In the genomic region with DNA sequence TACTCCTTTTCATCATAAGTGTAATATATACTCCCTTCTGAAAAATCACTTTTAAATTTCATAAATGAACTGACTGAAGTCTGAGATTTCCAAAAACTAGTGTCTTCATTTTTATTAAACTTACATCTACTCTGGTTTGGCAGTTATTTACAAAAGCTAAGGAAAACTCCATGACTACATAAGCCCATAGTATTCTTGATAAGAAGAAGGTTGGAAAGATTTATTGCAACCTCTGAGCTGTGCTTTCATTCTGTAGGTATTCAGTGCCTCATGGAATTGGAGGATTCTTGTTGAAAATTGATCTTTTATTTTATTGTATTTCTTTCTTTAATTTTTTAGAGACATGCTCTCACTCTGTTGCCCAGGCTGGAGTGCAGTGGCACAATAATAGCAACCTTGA, we compare ENCODE assay signal across 31 cellular contexts.
"Had no signal": no experiment of that assay in that cellular context is flagged by ENCODE, and none has a peak within 500 bp of the region (broad histone marks: within the 10 kb centered on the region; RNA-seq: fewer than 3 reads in every experiment).

No MANE protein-coding gene starts in this region.

- H3K4me1 Mint-ChIP-seq: activated B cell treated with CpG ODN at 0.5 μM for 24 hours had no signal

- H3K4me3 ChIP-seq: adrenal gland, ascending aorta, breast epithelium, cardiac muscle cell, colonic mucosa had no signal

- H3K27me3 ChIP-seq: adrenal gland, ascending aorta, breast epithelium, cardiac muscle cell, colonic mucosa had no signal

- H3K27me3 Mint-ChIP-seq: activated CD8-positive, alpha-beta T cell treated with anti-CD3 and anti-CD28 coated beads for 36 hours; activated naive CD8-positive, alpha-beta T cell treated with anti-CD3 and anti-CD28 coated beads, Interleukin-2, amount 50 U/mL, for 24 hours; activated T-helper 17 cell treated with anti-CD3 and anti-CD28 coated beads, Interleukin-2, amount 50 U/mL, for 72 hours; brain; T-helper 17 cell had no signal

- H3K9me3 ChIP-seq: adrenal gland, ascending aorta, breast epithelium, colonic mucosa had no signal

- H3K4me1 ChIP-seq: breast epithelium had no signal

- DNase-seq: activated B cell treated with CpG ODN at 0.5 μM for 24 hours; activated CD4-positive, alpha-beta T cell treated with anti-CD3 and anti-CD28 coated beads for 48 hours; activated CD4-positive, alpha-beta T cell treated with anti-CD3 and anti-CD28 coated beads, Interleukin-2, amount 50 U/mL, for 1 hour; activated CD4-positive, alpha-beta T cell treated with anti-CD3 and anti-CD28 coated beads, Interleukin-2, amount 50 U/mL, for 48 hours; activated CD8-positive, alpha-beta memory T cell treated with anti-CD3 and anti-CD28 coated beads for 24 hours; activated CD8-positive, alpha-beta T cell treated with anti-CD3 and anti-CD28 coated beads for 36 hours; activated effector memory CD4-positive, alpha-beta T cell treated with Interleukin-2 at 50 U/mL for 16 hours; activated gamma-delta T cell treated with Interleukin-2 at 50 U/mL for 16 hours; activated naive CD4-positive, alpha-beta T cell treated with Interleukin-2 at 50 U/mL for 16 hours; activated naive CD8-positive, alpha-beta T cell treated with anti-CD3 and anti-CD28 coated beads, Interleukin-2, amount 50 U/mL, for 24 hours; activated T-cell treated with anti-CD3 and anti-CD28 coated beads, Interleukin-2, amount 50 U/mL, for 4 hours; adrenal gland; central memory CD4-positive, alpha-beta T cell; cerebellar nuclear complex; colonic mucosa; effector CD8-positive, alpha-beta T cell; foreskin fibroblast; head of caudate nucleus; T-helper 1 cell; T-helper 17 cell; T1000; WERI-Rb-1 had no signal

- H3K9me3 Mint-ChIP-seq: activated B cell treated with CpG ODN at 0.5 μM for 24 hours; activated CD8-positive, alpha-beta T cell treated with anti-CD3 and anti-CD28 coated beads for 36 hours; activated naive CD8-positive, alpha-beta T cell treated with anti-CD3 and anti-CD28 coated beads, Interleukin-2, amount 50 U/mL, for 24 hours; activated T-cell treated with anti-CD3 and anti-CD28 coated beads, Interleukin-2, amount 50 U/mL, for 4 hours; activated T-helper 17 cell treated with anti-CD3 and anti-CD28 coated beads, Interleukin-2, amount 50 U/mL, for 72 hours; T-helper 2 cell treated with Interferon-gamma antibody and Interleukin-4, amounts not matched to agents 5 μg/mL and 100 μg/mL, for 36 hours had no signal

- H3K4me3 Mint-ChIP-seq: activated B cell treated with CpG ODN at 0.5 μM for 24 hours; activated CD8-positive, alpha-beta T cell treated with anti-CD3 and anti-CD28 coated beads for 36 hours; activated naive CD8-positive, alpha-beta T cell treated with anti-CD3 and anti-CD28 coated beads, Interleukin-2, amount 50 U/mL, for 24 hours; activated T-cell treated with anti-CD3 and anti-CD28 coated beads, Interleukin-2, amount 50 U/mL, for 4 hours; activated T-helper 17 cell treated with anti-CD3 and anti-CD28 coated beads, Interleukin-2, amount 50 U/mL, for 72 hours; brain; T-helper 17 cell; T-helper 2 cell treated with Interferon-gamma antibody and Interleukin-4, amounts not matched to agents 5 μg/mL and 100 μg/mL, for 36 hours had no signal

- H3K27ac ChIP-seq: adrenal gland, ascending aorta, breast epithelium, cardiac muscle cell, colonic mucosa, WERI-Rb-1 had no signal

- H3K36me3 ChIP-seq: adrenal gland, ascending aorta, breast epithelium, cardiac muscle cell, colonic mucosa, WERI-Rb-1 had no signal

- H3K27ac Mint-ChIP-seq: activated B cell treated with CpG ODN at 0.5 μM for 24 hours; activated CD8-positive, alpha-beta T cell treated with anti-CD3 and anti-CD28 coated beads for 36 hours; activated naive CD4-positive, alpha-beta T cell treated with anti-CD3 and anti-CD28 coated beads, Interleukin-2, amount 50 U/mL, for 72 hours; activated naive CD8-positive, alpha-beta T cell treated with anti-CD3 and anti-CD28 coated beads, Interleukin-2, amount 50 U/mL, for 24 hours; activated T-helper 17 cell treated with anti-CD3 and anti-CD28 coated beads, Interleukin-2, amount 50 U/mL, for 72 hours; brain; T-helper 17 cell; T-helper 2 cell treated with Interferon-gamma antibody and Interleukin-4, amounts not matched to agents 5 μg/mL and 100 μg/mL, for 36 hours had no signal

- ATAC-seq: activated CD4-positive, CD25-positive, alpha-beta regulatory T cell treated with anti-CD3 and anti-CD28 coated beads, Interleukin-2, amount 50 U/mL, for 24 hours; activated CD8-positive, alpha-beta T cell treated with anti-CD3 and anti-CD28 coated beads for 36 hours; activated naive CD4-positive, alpha-beta T cell treated with anti-CD3 and anti-CD28 coated beads, Interleukin-2, amount 50 U/mL, for 72 hours; activated naive CD8-positive, alpha-beta T cell treated with anti-CD3 and anti-CD28 coated beads, Interleukin-2, amount 50 U/mL, for 24 hours; activated T-cell treated with anti-CD3 and anti-CD28 coated beads, Interleukin-2, amount 50 U/mL, for 4 hours; activated T-helper 17 cell treated with anti-CD3 and anti-CD28 coated beads, Interleukin-2, amount 50 U/mL, for 72 hours; esophagus mucosa; T-helper 17 cell had no signal
